1 cellular context compared by ENCODE assay signal in genomic region chr15:74889882-74890768, GRCh38.
TF ChIP-seq lines count a peak whose summit lies in the region.

A gene with protein sequence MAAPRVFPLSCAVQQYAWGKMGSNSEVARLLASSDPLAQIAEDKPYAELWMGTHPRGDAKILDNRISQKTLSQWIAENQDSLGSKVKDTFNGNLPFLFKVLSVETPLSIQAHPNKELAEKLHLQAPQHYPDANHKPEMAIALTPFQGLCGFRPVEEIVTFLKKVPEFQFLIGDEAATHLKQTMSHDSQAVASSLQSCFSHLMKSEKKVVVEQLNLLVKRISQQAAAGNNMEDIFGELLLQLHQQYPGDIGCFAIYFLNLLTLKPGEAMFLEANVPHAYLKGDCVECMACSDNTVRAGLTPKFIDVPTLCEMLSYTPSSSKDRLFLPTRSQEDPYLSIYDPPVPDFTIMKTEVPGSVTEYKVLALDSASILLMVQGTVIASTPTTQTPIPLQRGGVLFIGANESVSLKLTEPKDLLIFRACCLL (plus strand): TSS chr15:74890042. CDS start chr15:74890074, 32 bp downstream.

TF ChIP-seq in HepG2, 621 proteins besides CTCF, POLR2A, EP300 and RAD21 (continued from another document and continues in another):
- TF ChIP-seq, protein P1, sequence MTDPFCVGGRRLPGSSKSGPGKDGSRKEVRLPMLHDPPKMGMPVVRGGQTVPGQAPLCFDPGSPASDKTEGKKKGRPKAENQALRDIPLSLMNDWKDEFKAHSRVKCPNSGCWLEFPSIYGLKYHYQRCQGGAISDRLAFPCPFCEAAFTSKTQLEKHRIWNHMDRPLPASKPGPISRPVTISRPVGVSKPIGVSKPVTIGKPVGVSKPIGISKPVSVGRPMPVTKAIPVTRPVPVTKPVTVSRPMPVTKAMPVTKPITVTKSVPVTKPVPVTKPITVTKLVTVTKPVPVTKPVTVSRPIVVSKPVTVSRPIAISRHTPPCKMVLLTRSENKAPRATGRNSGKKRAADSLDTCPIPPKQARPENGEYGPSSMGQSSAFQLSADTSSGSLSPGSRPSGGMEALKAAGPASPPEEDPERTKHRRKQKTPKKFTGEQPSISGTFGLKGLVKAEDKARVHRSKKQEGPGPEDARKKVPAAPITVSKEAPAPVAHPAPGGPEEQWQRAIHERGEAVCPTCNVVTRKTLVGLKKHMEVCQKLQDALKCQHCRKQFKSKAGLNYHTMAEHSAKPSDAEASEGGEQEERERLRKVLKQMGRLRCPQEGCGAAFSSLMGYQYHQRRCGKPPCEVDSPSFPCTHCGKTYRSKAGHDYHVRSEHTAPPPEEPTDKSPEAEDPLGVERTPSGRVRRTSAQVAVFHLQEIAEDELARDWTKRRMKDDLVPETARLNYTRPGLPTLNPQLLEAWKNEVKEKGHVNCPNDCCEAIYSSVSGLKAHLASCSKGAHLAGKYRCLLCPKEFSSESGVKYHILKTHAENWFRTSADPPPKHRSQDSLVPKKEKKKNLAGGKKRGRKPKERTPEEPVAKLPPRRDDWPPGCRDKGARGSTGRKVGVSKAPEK (CRISPR knock-in tag; IDR thresholded peaks at IDR 0.05; ENCODE audit: borderline replicate concordance) = no peak
- TF ChIP-seq CHD2 (IDR thresholded peaks at IDR 0.05; ENCODE audit: low read depth, low read length) = no peak
- TF ChIP-seq, protein P2, sequence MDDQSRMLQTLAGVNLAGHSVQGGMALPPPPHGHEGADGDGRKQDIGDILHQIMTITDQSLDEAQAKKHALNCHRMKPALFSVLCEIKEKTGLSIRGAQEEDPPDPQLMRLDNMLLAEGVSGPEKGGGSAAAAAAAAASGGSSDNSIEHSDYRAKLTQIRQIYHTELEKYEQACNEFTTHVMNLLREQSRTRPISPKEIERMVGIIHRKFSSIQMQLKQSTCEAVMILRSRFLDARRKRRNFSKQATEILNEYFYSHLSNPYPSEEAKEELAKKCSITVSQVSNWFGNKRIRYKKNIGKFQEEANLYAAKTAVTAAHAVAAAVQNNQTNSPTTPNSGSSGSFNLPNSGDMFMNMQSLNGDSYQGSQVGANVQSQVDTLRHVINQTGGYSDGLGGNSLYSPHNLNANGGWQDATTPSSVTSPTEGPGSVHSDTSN (CRISPR knock-in tag; IDR thresholded peaks at IDR 0.05; ENCODE audit: borderline replicate concordance) = no peak
- TF ChIP-seq, protein P3, sequence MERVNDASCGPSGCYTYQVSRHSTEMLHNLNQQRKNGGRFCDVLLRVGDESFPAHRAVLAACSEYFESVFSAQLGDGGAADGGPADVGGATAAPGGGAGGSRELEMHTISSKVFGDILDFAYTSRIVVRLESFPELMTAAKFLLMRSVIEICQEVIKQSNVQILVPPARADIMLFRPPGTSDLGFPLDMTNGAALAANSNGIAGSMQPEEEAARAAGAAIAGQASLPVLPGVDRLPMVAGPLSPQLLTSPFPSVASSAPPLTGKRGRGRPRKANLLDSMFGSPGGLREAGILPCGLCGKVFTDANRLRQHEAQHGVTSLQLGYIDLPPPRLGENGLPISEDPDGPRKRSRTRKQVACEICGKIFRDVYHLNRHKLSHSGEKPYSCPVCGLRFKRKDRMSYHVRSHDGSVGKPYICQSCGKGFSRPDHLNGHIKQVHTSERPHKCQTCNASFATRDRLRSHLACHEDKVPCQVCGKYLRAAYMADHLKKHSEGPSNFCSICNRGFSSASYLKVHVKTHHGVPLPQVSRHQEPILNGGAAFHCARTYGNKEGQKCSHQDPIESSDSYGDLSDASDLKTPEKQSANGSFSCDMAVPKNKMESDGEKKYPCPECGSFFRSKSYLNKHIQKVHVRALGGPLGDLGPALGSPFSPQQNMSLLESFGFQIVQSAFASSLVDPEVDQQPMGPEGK (CRISPR knock-in tag; IDR thresholded peaks at IDR 0.05) = no peak; the same call in 1 of the 2 replicates
- TF ChIP-seq IKZF1 (IDR thresholded peaks at IDR 0.05) = no peak
- no peak for TF ChIP-seq HOXA7 (CRISPR knock-in tag; IDR thresholded peaks at IDR 0.05)
- TF ChIP-seq ZKSCAN8 (CRISPR knock-in tag; IDR thresholded peaks at IDR 0.05; ENCODE audit: borderline replicate concordance) = 0 out of 2 replicates have a peak, but pooled peaks have one; percentile 22
- TF ChIP-seq ZNF205 (CRISPR knock-in tag; IDR thresholded peaks at IDR 0.05) = 0 out of 2 replicates have a peak, but pooled peaks have one; percentile 66
- TF ChIP-seq ZNF713 (CRISPR knock-in tag; IDR thresholded peaks at IDR 0.05) = no peak
- TF ChIP-seq ZNF281 (CRISPR knock-in tag; IDR thresholded peaks at IDR 0.05; ENCODE audit: borderline replicate concordance) = 0 out of 2 replicates have a peak, but pooled peaks have one; percentile 24
- TF ChIP-seq ZNF230 (CRISPR knock-in tag; IDR thresholded peaks at IDR 0.05) = 0 out of 2 replicates have a peak, but pooled peaks have one; percentile 85
- 0 out of 2 replicates have a peak, but pooled peaks have one; percentile 23 for TF ChIP-seq SIX4 (CRISPR knock-in tag; IDR thresholded peaks at IDR 0.05)
- TF ChIP-seq, protein P4, sequence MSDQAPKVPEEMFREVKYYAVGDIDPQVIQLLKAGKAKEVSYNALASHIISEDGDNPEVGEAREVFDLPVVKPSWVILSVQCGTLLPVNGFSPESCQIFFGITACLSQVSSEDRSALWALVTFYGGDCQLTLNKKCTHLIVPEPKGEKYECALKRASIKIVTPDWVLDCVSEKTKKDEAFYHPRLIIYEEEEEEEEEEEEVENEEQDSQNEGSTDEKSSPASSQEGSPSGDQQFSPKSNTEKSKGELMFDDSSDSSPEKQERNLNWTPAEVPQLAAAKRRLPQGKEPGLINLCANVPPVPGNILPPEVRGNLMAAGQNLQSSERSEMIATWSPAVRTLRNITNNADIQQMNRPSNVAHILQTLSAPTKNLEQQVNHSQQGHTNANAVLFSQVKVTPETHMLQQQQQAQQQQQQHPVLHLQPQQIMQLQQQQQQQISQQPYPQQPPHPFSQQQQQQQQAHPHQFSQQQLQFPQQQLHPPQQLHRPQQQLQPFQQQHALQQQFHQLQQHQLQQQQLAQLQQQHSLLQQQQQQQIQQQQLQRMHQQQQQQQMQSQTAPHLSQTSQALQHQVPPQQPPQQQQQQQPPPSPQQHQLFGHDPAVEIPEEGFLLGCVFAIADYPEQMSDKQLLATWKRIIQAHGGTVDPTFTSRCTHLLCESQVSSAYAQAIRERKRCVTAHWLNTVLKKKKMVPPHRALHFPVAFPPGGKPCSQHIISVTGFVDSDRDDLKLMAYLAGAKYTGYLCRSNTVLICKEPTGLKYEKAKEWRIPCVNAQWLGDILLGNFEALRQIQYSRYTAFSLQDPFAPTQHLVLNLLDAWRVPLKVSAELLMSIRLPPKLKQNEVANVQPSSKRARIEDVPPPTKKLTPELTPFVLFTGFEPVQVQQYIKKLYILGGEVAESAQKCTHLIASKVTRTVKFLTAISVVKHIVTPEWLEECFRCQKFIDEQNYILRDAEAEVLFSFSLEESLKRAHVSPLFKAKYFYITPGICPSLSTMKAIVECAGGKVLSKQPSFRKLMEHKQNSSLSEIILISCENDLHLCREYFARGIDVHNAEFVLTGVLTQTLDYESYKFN (CRISPR knock-in tag; conservative IDR thresholded peaks at IDR 0.05) = peak; percentile 48
- TF ChIP-seq, protein P5, sequence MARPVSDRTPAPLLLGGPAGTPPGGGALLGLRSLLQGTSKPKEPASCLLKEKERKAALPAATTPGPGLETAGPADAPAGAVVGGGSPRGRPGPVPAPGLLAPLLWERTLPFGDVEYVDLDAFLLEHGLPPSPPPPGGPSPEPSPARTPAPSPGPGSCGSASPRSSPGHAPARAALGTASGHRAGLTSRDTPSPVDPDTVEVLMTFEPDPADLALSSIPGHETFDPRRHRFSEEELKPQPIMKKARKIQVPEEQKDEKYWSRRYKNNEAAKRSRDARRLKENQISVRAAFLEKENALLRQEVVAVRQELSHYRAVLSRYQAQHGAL (CRISPR knock-in tag; IDR thresholded peaks at IDR 0.05; ENCODE audit: not compliant biosample characterization) = peak; percentile 34
- peak; percentile 89; the same call in 1 of the 2 replicates for TF ChIP-seq ZNF710 (CRISPR knock-in tag; IDR thresholded peaks at IDR 0.05; ENCODE audit: borderline replicate concordance)
- TF ChIP-seq NFAT5 (CRISPR knock-in tag; IDR thresholded peaks at IDR 0.05) = peak; percentile 28; the same call in 1 of the 2 replicates
- TF ChIP-seq ZNF567 (CRISPR knock-in tag; IDR thresholded peaks at IDR 0.05; ENCODE audit: borderline replicate concordance) = no peak
- no peak for TF ChIP-seq MAFG (CRISPR knock-in tag; IDR thresholded peaks at IDR 0.05)
- TF ChIP-seq SOX6 (IDR thresholded peaks at IDR 0.05) = no peak
- TF ChIP-seq SOX6 (CRISPR knock-in tag; IDR thresholded peaks at IDR 0.05) = peak; percentile 80
- TF ChIP-seq ZNF207 (IDR thresholded peaks at IDR 0.05; ENCODE audit: borderline replicate concordance) = no peak
- TF ChIP-seq HOMEZ (CRISPR knock-in tag; IDR thresholded peaks at IDR 0.05; ENCODE audit: low read depth) = no peak
- TF ChIP-seq HNRNPLL (IDR thresholded peaks at IDR 0.05; ENCODE audit: low read depth, low read length, poor library complexity, severe bottlenecking) = peak; percentile 45
- TF ChIP-seq GPBP1L1 (CRISPR knock-in tag; IDR thresholded peaks at IDR 0.05) = no peak
